ENCODE assay signal across 22 cellular contexts in genomic region chr7:108561047-108561619, GRCh38. TPM values are rescaled to one million over a fixed set of nuclear protein-coding genes. Genes with fewer than 3 reads are reported as not detected.
DNase-seq lines count a peak whose midpoint lies in the region; ATAC-seq and TF ChIP-seq lines count a peak whose summit lies in the region.
"Had no signal": no experiment of that assay in that cellular context is flagged by ENCODE, and none has a peak within 500 bp of the region (broad histone marks: within the 10 kb centered on the region; RNA-seq: fewer than 3 reads in every experiment).

No MANE protein-coding gene starts in this region.

- DNase-seq in AG08395 (ENCODE audit: low spot score) (peak; percentile 51), HCEC 1CT (peak; percentile 7), astrocyte of the hippocampus (ENCODE audit: low read depth, low spot score) (peak; percentile 18), hepatic stellate cell (ENCODE audit: low spot score) (peak; percentile 16), GM20000 (ENCODE audit: low spot score) (no peak), left colon (no peak)
- no peak for DNase-seq in activated T-cell treated with anti-CD3 and anti-CD28 coated beads, Interleukin-2, amount 50 U/mL, for 1 hour
- DNase-seq: activated CD4-positive, alpha-beta T cell treated with anti-CD3 and anti-CD28 coated beads for 36 hours; activated naive CD8-positive, alpha-beta T cell treated with anti-CD3 and anti-CD28 coated beads for 36 hours; DMS 273 treated with DMSO at 0.1 percent for 48 hours; foreskin melanocyte; GDM1; Kasumi-1; mesendoderm; naive thymus-derived CD8-positive, alpha-beta T cell; NCI-H2107; NCI-H510A treated with DMSO at 0.1 percent for 48 hours; pancreas; stimulated activated CD4-positive, alpha-beta T cell treated with anti-CD3 and anti-CD28 coated beads, Interleukin-1b, Interleukin-23, amount 100 ng/mL, for 48 hours; stimulated activated naive CD4-positive, alpha-beta T cell treated with Interleukin-2 at 50 U/mL for 16 hours; thyroid gland had no signal

- intact Hi-C loops in left colon (cut with DNase I, micrococcal nuclease), result no loop called here

- no peak for TF ChIP-seq CTCF in GM20000 (IDR thresholded peaks at IDR 0.05; ENCODE audit: extremely low read depth, missing control alignments)

- ATAC-seq in GM18511 (IDR thresholded peaks at IDR 0.05; ENCODE audit: unreplicated experiment) (no peak), left colon (no peak)
- ATAC-seq: activated CD4-positive, alpha-beta T cell treated with anti-CD3 and anti-CD28 coated beads for 36 hours; naive thymus-derived CD8-positive, alpha-beta T cell; pancreas had no signal

RNA-seq across cellular contexts. Expression of gene THAP5, which starts 8.4 kb away (rescaled TPM):
- 10 to 100 TPM; 15.7 to 20.5 TPM for total RNA-seq in left colon

RNA-seq across cellular contexts. Expression of gene DNAJB9, which starts 8.5 kb away (rescaled TPM):
- 10 to 100 TPM in 1 of 2 donors, 1 to 10 TPM in 1; 9.3 to 16.7 TPM for total RNA-seq in left colon

RNA-seq across cellular contexts. Expression of gene PNPLA8, which starts 35.2 kb away (rescaled TPM):
- total RNA-seq in left colon, result 10 to 100 TPM; 20.0 to 23.2 TPM

Comparison
In these comparisons a context has a peak if more than half of its experiments do, and no peak if none do; other contexts are left out.
1. DNase-seq: peak in AG08395 (single experiment), HCEC 1CT (single experiment), astrocyte of the hippocampus (single experiment) and hepatic stellate cell (single experiment); none in GM20000 (single experiment), activated T-cell treated with anti-CD3 and anti-CD28 coated beads, Interleukin-2, amount 50 U/mL, for 1 hour (single experiment) and left colon (0 of 2).